17 cellular contexts compared by ENCODE assay signal in genomic region chrX:72916096-72916495, GRCh38. TPM values are rescaled to one million over a fixed set of nuclear protein-coding genes. Genes with fewer than 3 reads are reported as not detected.
"Had no signal": no experiment of that assay in that cellular context is flagged by ENCODE, and none has a peak within 500 bp of the region (broad histone marks: within the 10 kb centered on the region; RNA-seq: fewer than 3 reads in every experiment).

No MANE protein-coding gene starts in this region.

RNA-seq across cellular contexts. Expression of gene FAM236C, which starts 3.7 kb away (rescaled TPM):
- total RNA-seq: activated CD4-positive, alpha-beta memory T cell treated with anti-CD3 and anti-CD28 coated beads, Interleukin-2, amount 10 ng/mL, durations not matched to agents 7 days and 5 days; activated CD4-positive, alpha-beta T cell treated with anti-CD3 and anti-CD28 coated beads for 36 hours; activated CD4-positive, alpha-beta T cell treated with anti-CD3 and anti-CD28 coated beads, Interleukin-2, amount 10 ng/mL, durations not matched to agents 7 days and 5 days; activated CD8-positive, alpha-beta memory T cell treated with anti-CD3 and anti-CD28 coated beads, Interleukin-2, amount 10 ng/mL, durations not matched to agents 7 days and 5 days; activated CD8-positive, alpha-beta T cell treated with anti-CD3 and anti-CD28 coated beads, Interleukin-2, amount 10 ng/mL, durations not matched to agents 7 days and 5 days; activated naive CD8-positive, alpha-beta T cell treated with anti-CD3 and anti-CD28 coated beads, Interleukin-2, amount 10 ng/mL, durations not matched to agents 7 days and 5 days; activated T-helper 2 cell treated with anti-CD3 and anti-CD28 coated beads, Interferon-gamma antibody, Interleukin-2, Interleukin-4, amounts not matched to agents 10 μg/mL and 5 μg/mL and 100 μg/mL, durations not matched to agents 14 hours and 24 hours and 36 hours; astrocyte; body of pancreas; breast epithelium; cardiac septum; T-cell; T-helper 1 cell treated with Interleukin-12 subunit alpha and Interleukin-12 subunit beta and Interleukin-4 antibody, amounts not matched to agents 30 ng/mL and 1 ng/mL, for 36 hours; T-helper 17 cell; T-helper 2 cell treated with Interferon-gamma antibody and Interleukin-4, amounts not matched to agents 100 ng/mL and 5 ng/mL, for 36 hours; WTC11 had no signal
- polyA plus RNA-seq: adipose tissue had no signal

RNA-seq across cellular contexts. Expression of gene FAM236A, which starts 21.9 kb away (rescaled TPM):
- total RNA-seq: activated CD4-positive, alpha-beta memory T cell treated with anti-CD3 and anti-CD28 coated beads, Interleukin-2, amount 10 ng/mL, durations not matched to agents 7 days and 5 days; activated CD4-positive, alpha-beta T cell treated with anti-CD3 and anti-CD28 coated beads for 36 hours; activated CD4-positive, alpha-beta T cell treated with anti-CD3 and anti-CD28 coated beads, Interleukin-2, amount 10 ng/mL, durations not matched to agents 7 days and 5 days; activated CD8-positive, alpha-beta memory T cell treated with anti-CD3 and anti-CD28 coated beads, Interleukin-2, amount 10 ng/mL, durations not matched to agents 7 days and 5 days; activated CD8-positive, alpha-beta T cell treated with anti-CD3 and anti-CD28 coated beads, Interleukin-2, amount 10 ng/mL, durations not matched to agents 7 days and 5 days; activated naive CD8-positive, alpha-beta T cell treated with anti-CD3 and anti-CD28 coated beads, Interleukin-2, amount 10 ng/mL, durations not matched to agents 7 days and 5 days; activated T-helper 2 cell treated with anti-CD3 and anti-CD28 coated beads, Interferon-gamma antibody, Interleukin-2, Interleukin-4, amounts not matched to agents 10 μg/mL and 5 μg/mL and 100 μg/mL, durations not matched to agents 14 hours and 24 hours and 36 hours; astrocyte; body of pancreas; breast epithelium; cardiac septum; T-cell; T-helper 1 cell treated with Interleukin-12 subunit alpha and Interleukin-12 subunit beta and Interleukin-4 antibody, amounts not matched to agents 30 ng/mL and 1 ng/mL, for 36 hours; T-helper 17 cell; T-helper 2 cell treated with Interferon-gamma antibody and Interleukin-4, amounts not matched to agents 100 ng/mL and 5 ng/mL, for 36 hours; WTC11 had no signal
- polyA plus RNA-seq: adipose tissue had no signal

RNA-seq across cellular contexts. Expression of gene DMRTC1, which starts 27.5 kb away (rescaled TPM):
- total RNA-seq: activated CD4-positive, alpha-beta memory T cell treated with anti-CD3 and anti-CD28 coated beads, Interleukin-2, amount 10 ng/mL, durations not matched to agents 7 days and 5 days; activated CD8-positive, alpha-beta memory T cell treated with anti-CD3 and anti-CD28 coated beads, Interleukin-2, amount 10 ng/mL, durations not matched to agents 7 days and 5 days; activated T-helper 2 cell treated with anti-CD3 and anti-CD28 coated beads, Interferon-gamma antibody, Interleukin-2, Interleukin-4, amounts not matched to agents 10 μg/mL and 5 μg/mL and 100 μg/mL, durations not matched to agents 14 hours and 24 hours and 36 hours; astrocyte; body of pancreas; breast epithelium; cardiac septum; T-helper 1 cell treated with Interleukin-12 subunit alpha and Interleukin-12 subunit beta and Interleukin-4 antibody, amounts not matched to agents 30 ng/mL and 1 ng/mL, for 36 hours; T-helper 2 cell treated with Interferon-gamma antibody and Interleukin-4, amounts not matched to agents 100 ng/mL and 5 ng/mL, for 36 hours; WTC11 had no signal
